22 cellular contexts compared by ENCODE assay signal in the genomic region with DNA sequence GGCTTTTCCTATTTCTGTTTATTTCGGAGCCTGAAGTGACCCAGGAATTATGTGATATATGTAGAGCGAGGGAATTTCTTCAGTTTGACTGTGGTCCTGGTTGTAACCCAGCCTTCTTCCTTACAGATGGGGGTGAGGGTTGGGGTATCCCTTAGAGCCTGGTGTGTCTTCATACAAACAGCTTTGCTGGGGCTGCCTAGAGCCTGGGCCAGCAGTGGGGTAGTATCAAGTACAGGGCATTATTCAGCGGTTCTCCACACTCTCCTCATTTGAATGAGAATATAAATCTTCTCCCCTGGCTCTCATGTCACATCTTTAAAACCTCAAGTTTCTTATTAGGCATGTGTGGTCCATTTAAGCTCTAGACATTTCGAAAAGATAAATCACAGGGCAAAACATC.
DNase-seq lines count a peak whose midpoint lies in the region; ATAC-seq and TF ChIP-seq lines count a peak whose summit lies in the region.
"Had no signal": no experiment of that assay in that cellular context is flagged by ENCODE, and none has a peak within 500 bp of the region (broad histone marks: within the 10 kb centered on the region; RNA-seq: fewer than 3 reads in every experiment).

No MANE protein-coding gene starts in this region.

- H4K20me1 ChIP-seq in OCI-LY7 (ENCODE audit: insufficient read depth, low read length): no peaks in the 10 kb centered on the region

- peak overlapping the region; percentile 10 for H3K4me3 ChIP-seq in GM12875 (ENCODE audit: low read depth, low read length)
- H3K4me3 ChIP-seq in OCI-LY7 (ENCODE audit: low read depth, low read length, poor library complexity, severe bottlenecking): peak overlapping the region; percentile 46
- H3K4me3 ChIP-seq in esophagus muscularis mucosa: no peak overlapping the region
- H3K4me3 ChIP-seq in sigmoid colon: no peak overlapping the region
- no peak overlapping the region for H3K4me3 ChIP-seq in SJCRH30
- H3K4me3 ChIP-seq: ovary, thoracic aorta had no signal

- H3K79me2 ChIP-seq in OCI-LY7 (ENCODE audit: insufficient read depth, low read depth, low read length): peaks cover 28% of the 10 kb centered on the region; the same call in 1 of the 2 replicates

- BruUV-seq in OCI-LY7 (replicated peaks; lab: Mats Ljungman, UMichigan): no TSS peak

- H3K4me1 ChIP-seq in OCI-LY7 (ENCODE audit: insufficient read depth, low read length, poor library complexity, severe bottlenecking) (peaks cover 90% of the 10 kb centered on the region), esophagus muscularis mucosa (peaks cover 8 to 95% (median 76%) of the 10 kb centered on the region in 4 donors), sigmoid colon (peaks cover 0 to 78% (median 58%) of the 10 kb centered on the region in 4 donors), SJCRH30 (no peaks in the 10 kb centered on the region)

- peak overlapping the region; percentile 71; the same call in 1 of the 2 replicates for H2AFZ ChIP-seq in OCI-LY7 (ENCODE audit: low read length)

- H3K27me3 ChIP-seq in esophagus muscularis mucosa: no peaks in the 10 kb centered on the region
- no peaks in the 10 kb centered on the region for H3K27me3 ChIP-seq in sigmoid colon
- no peaks in the 10 kb centered on the region for H3K27me3 ChIP-seq in SJCRH30
- H3K27me3 ChIP-seq: ovary had no signal

- no peak for ATAC-seq in HG03039 (IDR thresholded peaks at IDR 0.05; ENCODE audit: unreplicated experiment)
- ATAC-seq: activated T-cell treated with anti-CD3 and anti-CD28 coated beads, Interleukin-2, amount 50 U/mL, for 72 hours; effector memory CD8-positive, alpha-beta T cell; Panc1 had no signal

- TF ChIP-seq POLR2A in esophagus muscularis mucosa (IDR thresholded peaks at IDR 0.05; ENCODE audit: low read depth): no peak
- TF ChIP-seq POLR2A in sigmoid colon (IDR thresholded peaks at IDR 0.05): no peak

- peak overlapping the region; percentile 76 for H3K4me2 ChIP-seq in OCI-LY7 (ENCODE audit: low read length)

- H3K36me3 ChIP-seq in OCI-LY7 (ENCODE audit: insufficient read depth, low read length) (no peaks in the 10 kb centered on the region), esophagus muscularis mucosa (no peaks in the 10 kb centered on the region), sigmoid colon (no peaks in the 10 kb centered on the region), SJCRH30 (no peaks in the 10 kb centered on the region)
- H3K36me3 ChIP-seq: ovary, thoracic aorta had no signal

- TF ChIP-seq EP300 in esophagus muscularis mucosa (IDR thresholded peaks at IDR 0.05) (no peak), sigmoid colon (IDR thresholded peaks at IDR 0.05) (no peak)

- intact Hi-C loops in OCI-LY7 (cut with micrococcal nuclease; ENCODE audit: unreplicated experiment): no loop called here
- intact Hi-C loops in esophagus muscularis mucosa (cut with DNase I): no loop called here
- intact Hi-C loops in sigmoid colon (cut with DNase I): no loop called here

- TF ChIP-seq CTCF in GM12875 (IDR thresholded peaks at IDR 0.05; ENCODE audit: borderline replicate concordance, insufficient read depth, low read depth, low read length) (no peak), OCI-LY7 (conservative IDR thresholded peaks at IDR 0.05; ENCODE audit: low read length) (no peak), esophagus muscularis mucosa (IDR thresholded peaks at IDR 0.05) (no peak), sigmoid colon (IDR thresholded peaks at IDR 0.05) (no peak)

- POLR2A ChIA-PET in OCI-LY7 (lab: Charles Lee): interaction anchor here (0.6 to 15.4 kb wide), 7 partner anchors 7 to 512 kb away, joined by 3 to 201 read pairs (median 21); no protein-coding TSS in a partner anchor

- H3K9me3 ChIP-seq in OCI-LY7 (ENCODE audit: low read length) (no peaks in the 10 kb centered on the region), esophagus muscularis mucosa (no peaks in the 10 kb centered on the region), sigmoid colon (no peaks in the 10 kb centered on the region), SJCRH30 (replicated peaks) (no peaks in the 10 kb centered on the region)
- H3K9me3 ChIP-seq: ovary, thoracic aorta had no signal

- DNase-seq in OCI-LY7 (ENCODE audit: low spot score): no peak
- no peak for DNase-seq in esophagus muscularis mucosa (ENCODE audit: extremely low spot score)
- no peak for DNase-seq in sigmoid colon
- no peak for DNase-seq in epidermal melanocyte (ENCODE audit: insufficient read length, low spot score)
- DNase-seq in SJCRH30: no peak
- DNase-seq: activated CD4-positive, alpha-beta memory T cell treated with anti-CD3 and anti-CD28 coated beads for 36 hours; activated T-cell treated with anti-CD3 and anti-CD28 coated beads, Interleukin-2, amount 50 U/mL, for 72 hours; caudate nucleus; effector memory CD8-positive, alpha-beta T cell; GDM1; GOT3; hypothalamus; KBM-7; NCI-H1048; NCI-H2171 treated with DMSO at 0.1 percent for 48 hours; NCI-H774; ovary; stimulated activated CD4-positive, alpha-beta T cell treated with anti-CD3 and anti-CD28 coated beads, Interleukin-4, amount 100 ng/mL, for 1 hour had no signal

- H3K9me2 ChIP-seq in OCI-LY7 (ENCODE audit: insufficient read depth, low read length): no peaks in the 10 kb centered on the region

- 73% methylated on average over 4 of the region's 4 CpGs for WGBS in esophagus muscularis mucosa
- 79 to 93% methylated on average over 4 of the region's 4 CpGs for WGBS in sigmoid colon, 2 donors

- H3K27ac ChIP-seq in OCI-LY7 (ENCODE audit: low read depth, low read length, poor library complexity, severe bottlenecking) (peak overlapping the region; percentile 100), esophagus muscularis mucosa (replicated peaks in 1 of 4) (peak overlapping the region; percentile 61 to 73 (median 64)), sigmoid colon (peak overlapping the region; percentile 39 to 92 (median 56)), SJCRH30 (no peak overlapping the region)
- H3K27ac ChIP-seq: ovary, thoracic aorta had no signal

- CTCF ChIA-PET in OCI-LY7 (lab: Charles Lee; ENCODE audit: unreplicated experiment): interaction anchor here (2.0 to 3.4 kb wide), 2 partner anchors 12 to 16 kb away, joined by 5 to 16 read pairs; no protein-coding TSS in a partner anchor

Comparison
In these comparisons a context has a peak if more than half of its experiments do, and no peak if none do; other contexts are left out.
1. H3K4me3 ChIP-seq: peak in GM12875 (single experiment) and OCI-LY7 (single experiment); none in esophagus muscularis mucosa (0 of 4), sigmoid colon (0 of 4) and SJCRH30 (single experiment).